Comparison of ENCODE assay signal across 3 cellular contexts in the genomic region with DNA sequence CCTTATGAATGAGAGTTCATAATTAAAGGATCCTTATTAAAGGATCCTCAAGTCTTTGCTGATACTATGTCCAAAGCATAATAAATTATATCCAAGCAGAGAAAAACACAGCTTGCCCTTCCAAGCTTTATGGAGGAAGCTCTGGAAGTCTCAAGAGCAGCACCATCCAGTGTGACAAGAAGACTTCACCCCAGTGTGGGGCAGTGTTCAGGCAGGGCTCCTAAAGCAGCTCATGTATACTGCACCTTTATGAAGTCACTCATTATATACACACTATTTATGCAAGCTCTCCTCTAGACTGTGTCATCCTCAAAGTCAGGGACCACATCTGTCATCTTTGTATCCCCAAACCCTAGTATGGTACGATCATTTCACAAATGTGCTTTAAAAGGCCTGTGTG.
TF ChIP-seq lines count a peak whose summit lies in the region.

No MANE protein-coding gene starts in this region.

TF ChIP-seq in WTC11, 78 proteins besides CTCF, POLR2A, EP300 and RAD21 (continues in another document):
- TF ChIP-seq RELA (CRISPR knock-in tag; IDR thresholded peaks at IDR 0.05; ENCODE audit: borderline replicate concordance) = no peak
- no peak for TF ChIP-seq ZNF263 (CRISPR knock-in tag; IDR thresholded peaks at IDR 0.05; ENCODE audit: low read depth)
- no peak for TF ChIP-seq CREB1 (CRISPR knock-in tag; IDR thresholded peaks at IDR 0.05)
- no peak for TF ChIP-seq OVOL2 (CRISPR knock-in tag; IDR thresholded peaks at IDR 0.05; ENCODE audit: borderline replicate concordance)
- TF ChIP-seq NFYB (CRISPR knock-in tag; conservative IDR thresholded peaks at IDR 0.05; ENCODE audit: low read depth) = no peak
- TF ChIP-seq, protein P1, sequence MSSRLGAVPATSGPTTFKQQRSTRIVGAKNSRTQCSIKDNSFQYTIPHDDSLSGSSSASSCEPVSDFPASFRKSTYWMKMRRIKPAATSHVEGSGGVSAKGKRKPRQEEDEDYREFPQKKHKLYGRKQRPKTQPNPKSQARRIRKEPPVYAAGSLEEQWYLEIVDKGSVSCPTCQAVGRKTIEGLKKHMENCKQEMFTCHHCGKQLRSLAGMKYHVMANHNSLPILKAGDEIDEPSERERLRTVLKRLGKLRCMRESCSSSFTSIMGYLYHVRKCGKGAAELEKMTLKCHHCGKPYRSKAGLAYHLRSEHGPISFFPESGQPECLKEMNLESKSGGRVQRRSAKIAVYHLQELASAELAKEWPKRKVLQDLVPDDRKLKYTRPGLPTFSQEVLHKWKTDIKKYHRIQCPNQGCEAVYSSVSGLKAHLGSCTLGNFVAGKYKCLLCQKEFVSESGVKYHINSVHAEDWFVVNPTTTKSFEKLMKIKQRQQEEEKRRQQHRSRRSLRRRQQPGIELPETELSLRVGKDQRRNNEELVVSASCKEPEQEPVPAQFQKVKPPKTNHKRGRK (CRISPR knock-in tag; IDR thresholded peaks at IDR 0.05; ENCODE audit: borderline replicate concordance) = no peak
- TF ChIP-seq, protein P2, sequence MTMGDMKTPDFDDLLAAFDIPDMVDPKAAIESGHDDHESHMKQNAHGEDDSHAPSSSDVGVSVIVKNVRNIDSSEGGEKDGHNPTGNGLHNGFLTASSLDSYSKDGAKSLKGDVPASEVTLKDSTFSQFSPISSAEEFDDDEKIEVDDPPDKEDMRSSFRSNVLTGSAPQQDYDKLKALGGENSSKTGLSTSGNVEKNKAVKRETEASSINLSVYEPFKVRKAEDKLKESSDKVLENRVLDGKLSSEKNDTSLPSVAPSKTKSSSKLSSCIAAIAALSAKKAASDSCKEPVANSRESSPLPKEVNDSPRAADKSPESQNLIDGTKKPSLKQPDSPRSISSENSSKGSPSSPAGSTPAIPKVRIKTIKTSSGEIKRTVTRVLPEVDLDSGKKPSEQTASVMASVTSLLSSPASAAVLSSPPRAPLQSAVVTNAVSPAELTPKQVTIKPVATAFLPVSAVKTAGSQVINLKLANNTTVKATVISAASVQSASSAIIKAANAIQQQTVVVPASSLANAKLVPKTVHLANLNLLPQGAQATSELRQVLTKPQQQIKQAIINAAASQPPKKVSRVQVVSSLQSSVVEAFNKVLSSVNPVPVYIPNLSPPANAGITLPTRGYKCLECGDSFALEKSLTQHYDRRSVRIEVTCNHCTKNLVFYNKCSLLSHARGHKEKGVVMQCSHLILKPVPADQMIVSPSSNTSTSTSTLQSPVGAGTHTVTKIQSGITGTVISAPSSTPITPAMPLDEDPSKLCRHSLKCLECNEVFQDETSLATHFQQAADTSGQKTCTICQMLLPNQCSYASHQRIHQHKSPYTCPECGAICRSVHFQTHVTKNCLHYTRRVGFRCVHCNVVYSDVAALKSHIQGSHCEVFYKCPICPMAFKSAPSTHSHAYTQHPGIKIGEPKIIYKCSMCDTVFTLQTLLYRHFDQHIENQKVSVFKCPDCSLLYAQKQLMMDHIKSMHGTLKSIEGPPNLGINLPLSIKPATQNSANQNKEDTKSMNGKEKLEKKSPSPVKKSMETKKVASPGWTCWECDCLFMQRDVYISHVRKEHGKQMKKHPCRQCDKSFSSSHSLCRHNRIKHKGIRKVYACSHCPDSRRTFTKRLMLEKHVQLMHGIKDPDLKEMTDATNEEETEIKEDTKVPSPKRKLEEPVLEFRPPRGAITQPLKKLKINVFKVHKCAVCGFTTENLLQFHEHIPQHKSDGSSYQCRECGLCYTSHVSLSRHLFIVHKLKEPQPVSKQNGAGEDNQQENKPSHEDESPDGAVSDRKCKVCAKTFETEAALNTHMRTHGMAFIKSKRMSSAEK (CRISPR knock-in tag; IDR thresholded peaks at IDR 0.05; ENCODE audit: borderline replicate concordance) = no peak
- TF ChIP-seq, protein P3, sequence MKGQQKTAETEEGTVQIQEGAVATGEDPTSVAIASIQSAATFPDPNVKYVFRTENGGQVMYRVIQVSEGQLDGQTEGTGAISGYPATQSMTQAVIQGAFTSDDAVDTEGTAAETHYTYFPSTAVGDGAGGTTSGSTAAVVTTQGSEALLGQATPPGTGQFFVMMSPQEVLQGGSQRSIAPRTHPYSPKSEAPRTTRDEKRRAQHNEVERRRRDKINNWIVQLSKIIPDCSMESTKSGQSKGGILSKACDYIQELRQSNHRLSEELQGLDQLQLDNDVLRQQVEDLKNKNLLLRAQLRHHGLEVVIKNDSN (CRISPR knock-in tag; IDR thresholded peaks at IDR 0.05) = no peak
- no peak for TF ChIP-seq CBFB (CRISPR knock-in tag; IDR thresholded peaks at IDR 0.05; ENCODE audit: low read depth)
- no peak for TF ChIP-seq TCF7 (CRISPR knock-in tag; IDR thresholded peaks at IDR 0.05; ENCODE audit: low read depth)

TF ChIP-seq in GM12891, 5 proteins besides CTCF, POLR2A, EP300 and RAD21 (continued from another document):
- TF ChIP-seq POLR2AphosphoS5 (IDR thresholded peaks at IDR 0.05; ENCODE audit: low read depth, low read length) = no peak
- no peak for TF ChIP-seq PAX5 (IDR thresholded peaks at IDR 0.05; ENCODE audit: insufficient read depth, low read length, severe bottlenecking)
- no peak for TF ChIP-seq TAF1 (IDR thresholded peaks at IDR 0.05; ENCODE audit: low read depth, low read length)
- no peak for TF ChIP-seq SPI1 (IDR thresholded peaks at IDR 0.05; ENCODE audit: low read depth, low read length)

TF ChIP-seq in HEK293T, 16 proteins besides CTCF, POLR2A, EP300 and RAD21 (continued from another document):
- no peak for TF ChIP-seq HDGF (IDR thresholded peaks at IDR 0.05; ENCODE audit: borderline replicate concordance)
- TF ChIP-seq ELF4 (IDR thresholded peaks at IDR 0.05) = no peak
TF ChIP-seq in HEK293T: peak in this region for 0.
